18 cellular contexts compared by ENCODE assay signal in genomic region chr14:54230645-54231044, GRCh38.
DNase-seq lines count a peak whose midpoint lies in the region; ATAC-seq, FAIRE-seq and TF ChIP-seq lines count a peak whose summit lies in the region.
"Had no signal": no experiment of that assay in that cellular context is flagged by ENCODE, and none has a peak within 500 bp of the region (broad histone marks: within the 10 kb centered on the region; RNA-seq: fewer than 3 reads in every experiment).

No MANE protein-coding gene starts in this region.

- H3K23ac ChIP-seq in mesenchymal stem cell (ENCODE audit: low read length in 2 of 2): no peak overlapping the region

- no peak for TF ChIP-seq POLR2A in right lobe of liver (IDR thresholded peaks at IDR 0.05)
- no peak for TF ChIP-seq POLR2A in HepG2 (IDR thresholded peaks at IDR 0.05; ENCODE audit: insufficient read depth in 1 of 2, low read depth in 2 of 2, low read length in 2 of 2)
- no peak for TF ChIP-seq POLR2A in H54 (IDR thresholded peaks at IDR 0.05; ENCODE audit: low read depth, low read length)

- no peak overlapping the region for H2BK15ac ChIP-seq in mesenchymal stem cell (ENCODE audit: low read depth, poor library complexity, severe bottlenecking)

- H3K27me3 ChIP-seq in right lobe of liver: no peaks in the 10 kb centered on the region
- no peaks in the 10 kb centered on the region for H3K27me3 ChIP-seq in HepG2 (ENCODE audit: control insufficient read depth in 1 of 2, insufficient read depth in 2 of 2, low read length in 2 of 2)
- no peaks in the 10 kb centered on the region for H3K27me3 ChIP-seq in mesenchymal stem cell (ENCODE audit: control insufficient read depth in 1 of 2, insufficient read depth in 1 of 2, low read length in 2 of 2)
- no peaks in the 10 kb centered on the region for H3K27me3 ChIP-seq in MG63
- H3K27me3 ChIP-seq: BLaER1 had no signal

- CTCF ChIA-PET in HepG2 (lab: Yijun Ruan, JAX; ENCODE audit: low intra/inter-chr PET ratio, low total read pairs): no interaction called here

- H3K27ac ChIP-seq in right lobe of liver (no peak overlapping the region), HepG2 (ENCODE audit: extremely low read length, insufficient read depth, low read length) (no peak overlapping the region), mesenchymal stem cell (ENCODE audit: low read length, poor library complexity, severe bottlenecking) (no peak overlapping the region)
- H3K27ac ChIP-seq: BLaER1 had no signal

- in situ Hi-C loops in HepG2 (cut with HindIII; ENCODE audit: extremely low pct_ligation_motif_present, low pct_unique_long_range_greater_than_20kb): no loop called here

- H2BK120ac ChIP-seq in mesenchymal stem cell (ENCODE audit: low read depth, low read length): no peak overlapping the region

- H3K36me3 Mint-ChIP-seq in nephron progenitor cell (ENCODE audit: low read depth): peaks cover 24% of the 10 kb centered on the region
- H3K36me3 Mint-ChIP-seq: CD14-positive monocyte; CD4-positive, alpha-beta memory T cell had no signal

- no peaks in the 10 kb centered on the region for H3K79me1 ChIP-seq in mesenchymal stem cell (replicated peaks; ENCODE audit: low read length, poor library complexity, severe bottlenecking)

- no peak for FAIRE-seq in HepG2 (lab: Jason Lieb, UNC)
- no peak for FAIRE-seq in H54 (lab: Jason Lieb, UNC)
- FAIRE-seq: GM12892, GM18507 had no signal

- H3K9me3 ChIP-seq in right lobe of liver (no peaks in the 10 kb centered on the region), HepG2 (ENCODE audit: low read length) (no peaks in the 10 kb centered on the region), mesenchymal stem cell (ENCODE audit: control insufficient read depth, low read length) (no peaks in the 10 kb centered on the region), MG63 (no peaks in the 10 kb centered on the region)
- H3K9me3 ChIP-seq: BLaER1 had no signal

- H3K9ac ChIP-seq in HepG2 (ENCODE audit: insufficient read depth, low read depth, low read length) (no peak overlapping the region), mesenchymal stem cell (ENCODE audit: low read length) (no peak overlapping the region)
- H3K9ac ChIP-seq: BLaER1 had no signal

- H3K4me1 ChIP-seq in right lobe of liver (peaks cover 0 to 7% (median 3%) of the 10 kb centered on the region in 4 donors), HepG2 (ENCODE audit: insufficient read depth, low read length) (peaks cover 9% of the 10 kb centered on the region; the same call in 1 of the 2 replicates), mesenchymal stem cell (ENCODE audit: control insufficient read depth, insufficient read depth, low read depth, low read length) (no peaks in the 10 kb centered on the region)
- H3K4me1 ChIP-seq: BLaER1 had no signal

- TF ChIP-seq RAD21 in HepG2 (CRISPR knock-in tag; IDR thresholded peaks at IDR 0.05): no peak

- BruUV-seq in HepG2 (replicated peaks; lab: Mats Ljungman, UMichigan): no TSS peak

- DNase-seq in right lobe of liver (no peak), HepG2 (ENCODE audit: low spot score) (no peak), mesenchymal stem cell (no peak), nephron progenitor cell (no peak), H54 (ENCODE audit: insufficient read length, low spot score) (no peak), MG63 (no peak)
- DNase-seq in activated CD4-positive, CD25-positive, alpha-beta regulatory T cell treated with anti-CD3 and anti-CD28 coated beads, Interleukin-2, amount 50 U/mL, for 72 hours: no peak
- DNase-seq: 8988T; CD4-positive, alpha-beta memory T cell; DMS153; DMS79; GDM1; H9 had no signal

- H4K91ac ChIP-seq in mesenchymal stem cell (ENCODE audit: low read length): no peak overlapping the region

- TF ChIP-seq CTCF in right lobe of liver (IDR thresholded peaks at IDR 0.05) (no peak), HepG2 (CRISPR knock-in tag; IDR thresholded peaks at IDR 0.05) (no peak), nephron progenitor cell (IDR thresholded peaks at IDR 0.05) (no peak)

- H3K14ac ChIP-seq in mesenchymal stem cell (ENCODE audit: low read length in 2 of 2): no peak overlapping the region

- no peak overlapping the region for H3K4me3 Mint-ChIP-seq in nephron progenitor cell
- H3K4me3 Mint-ChIP-seq: CD14-positive monocyte; CD4-positive, alpha-beta memory T cell; GM23338; H9 had no signal

- H3K4me2 ChIP-seq in HepG2 (ENCODE audit: low read depth, low read length): no peak overlapping the region
- H3K4me2 ChIP-seq in mesenchymal stem cell (ENCODE audit: low read length, poor library complexity, severe bottlenecking): no peak overlapping the region
- H3K4me2 ChIP-seq: BLaER1, GM23338 had no signal

- peaks cover 30% of the 10 kb centered on the region for H3K9me3 Mint-ChIP-seq in nephron progenitor cell

- TF ChIP-seq EP300 in HepG2 (IDR thresholded peaks at IDR 0.05; ENCODE audit: low read depth in 2 of 2, low read length in 2 of 2): no peak
- TF ChIP-seq EP300 in HepG2 (CRISPR knock-in tag; IDR thresholded peaks at IDR 0.05; ENCODE audit: borderline replicate concordance): no peak

- H2AFZ ChIP-seq in HepG2 (ENCODE audit: low read length) (no peak overlapping the region), mesenchymal stem cell (ENCODE audit: low read depth, low read length) (no peak overlapping the region)
- H2AFZ ChIP-seq: GM23338 had no signal

- peak; percentile 57 to 79 (median 72) for ATAC-seq in right lobe of liver
- no peak for ATAC-seq in HepG2
- ATAC-seq: GM23338 had no signal

- POLR2A ChIA-PET in HepG2 (lab: Yijun Ruan, JAX): no interaction called here

- peak overlapping the region; percentile 7 for H4K8ac ChIP-seq in mesenchymal stem cell (ENCODE audit: low read length)

- H4K20me1 ChIP-seq in HepG2 (ENCODE audit: insufficient read depth, low read length): no peaks in the 10 kb centered on the region
- H4K20me1 ChIP-seq: BLaER1 had no signal

- intact Hi-C loops in right lobe of liver (cut with DNase I) (no loop called here), HepG2 (cut with micrococcal nuclease; ENCODE audit: unreplicated experiment) (no loop called here)

- no peak overlapping the region for H3K4me3 ChIP-seq in right lobe of liver
- H3K4me3 ChIP-seq in HepG2 (replicated peaks in 1 of 3; ENCODE audit: insufficient read depth in 1 of 3, low read depth in 2 of 3, low read length in 3 of 3): no peak overlapping the region
- H3K4me3 ChIP-seq in mesenchymal stem cell (ENCODE audit: insufficient read depth in 1 of 2, low read depth in 1 of 2, low read length in 2 of 2): no peak overlapping the region
- H3K4me3 ChIP-seq in MG63: no peak overlapping the region
- H3K4me3 ChIP-seq: BLaER1, GM23338 had no signal

- H3K4me1 Mint-ChIP-seq in nephron progenitor cell: peaks cover 18% of the 10 kb centered on the region
- H3K4me1 Mint-ChIP-seq: CD14-positive monocyte; CD4-positive, alpha-beta memory T cell; GM23338; H9 had no signal

- H3K27ac Mint-ChIP-seq in nephron progenitor cell: peak overlapping the region; percentile 60
- H3K27ac Mint-ChIP-seq: CD14-positive monocyte; CD4-positive, alpha-beta memory T cell; GM23338; H9 had no signal

- no peaks in the 10 kb centered on the region for H3K79me2 ChIP-seq in HepG2 (ENCODE audit: insufficient read depth, low read length)

- no peak overlapping the region for H2BK12ac ChIP-seq in mesenchymal stem cell (ENCODE audit: low read length in 2 of 2)

- peaks cover 3% of the 10 kb centered on the region for H3K27me3 Mint-ChIP-seq in nephron progenitor cell (ENCODE audit: low read depth, poor library complexity)

- H2AK5ac ChIP-seq in mesenchymal stem cell (ENCODE audit: low read length, severe bottlenecking): no peak overlapping the region

- H3K4ac ChIP-seq in mesenchymal stem cell (ENCODE audit: low read depth in 1 of 2, low read length in 2 of 2): no peak overlapping the region

- H3K18ac ChIP-seq in mesenchymal stem cell (ENCODE audit: low read depth in 1 of 2, low read length in 2 of 2): no peak overlapping the region

- no peak overlapping the region for H2BK5ac ChIP-seq in mesenchymal stem cell (ENCODE audit: low read depth, low read length, poor library complexity, severe bottlenecking)

- WGBS in right lobe of liver (ENCODE audit: insufficient coverage, low coverage, low lambda C conversion rate, missing lambda C conversion rate): 58% methylated on average over 1 of the region's 1 CpG
- 87% methylated on average over 1 of the region's 1 CpG for WGBS in HepG2 (ENCODE audit: low lambda C conversion rate)
- 86% methylated on average over 1 of the region's 1 CpG for WGBS in mesenchymal stem cell

- H3K36me3 ChIP-seq in right lobe of liver: no peaks in the 10 kb centered on the region
- H3K36me3 ChIP-seq in HepG2 (replicated peaks in 1 of 2; ENCODE audit: control insufficient read depth in 1 of 2, insufficient read depth in 2 of 2, low read length in 2 of 2): no peaks in the 10 kb centered on the region
- H3K36me3 ChIP-seq in mesenchymal stem cell (ENCODE audit: control insufficient read depth in 1 of 2, insufficient read depth in 2 of 2, low read depth in 1 of 2, low read length in 2 of 2): no peaks in the 10 kb centered on the region
- H3K36me3 ChIP-seq in MG63: no peaks in the 10 kb centered on the region
- H3K36me3 ChIP-seq: BLaER1 had no signal

TF ChIP-seq in HepG2, 621 proteins besides CTCF, POLR2A, EP300 and RAD21 (continues in another document):
- TF ChIP-seq KDM5A (IDR thresholded peaks at IDR 0.05; ENCODE audit: borderline replicate concordance, low read length): no peak
- TF ChIP-seq CSRNP2 (CRISPR knock-in tag; conservative IDR thresholded peaks at IDR 0.05; ENCODE audit: low read depth): no peak
